Comparison of ENCODE assay signal across 3 cellular contexts in the genomic region with DNA sequence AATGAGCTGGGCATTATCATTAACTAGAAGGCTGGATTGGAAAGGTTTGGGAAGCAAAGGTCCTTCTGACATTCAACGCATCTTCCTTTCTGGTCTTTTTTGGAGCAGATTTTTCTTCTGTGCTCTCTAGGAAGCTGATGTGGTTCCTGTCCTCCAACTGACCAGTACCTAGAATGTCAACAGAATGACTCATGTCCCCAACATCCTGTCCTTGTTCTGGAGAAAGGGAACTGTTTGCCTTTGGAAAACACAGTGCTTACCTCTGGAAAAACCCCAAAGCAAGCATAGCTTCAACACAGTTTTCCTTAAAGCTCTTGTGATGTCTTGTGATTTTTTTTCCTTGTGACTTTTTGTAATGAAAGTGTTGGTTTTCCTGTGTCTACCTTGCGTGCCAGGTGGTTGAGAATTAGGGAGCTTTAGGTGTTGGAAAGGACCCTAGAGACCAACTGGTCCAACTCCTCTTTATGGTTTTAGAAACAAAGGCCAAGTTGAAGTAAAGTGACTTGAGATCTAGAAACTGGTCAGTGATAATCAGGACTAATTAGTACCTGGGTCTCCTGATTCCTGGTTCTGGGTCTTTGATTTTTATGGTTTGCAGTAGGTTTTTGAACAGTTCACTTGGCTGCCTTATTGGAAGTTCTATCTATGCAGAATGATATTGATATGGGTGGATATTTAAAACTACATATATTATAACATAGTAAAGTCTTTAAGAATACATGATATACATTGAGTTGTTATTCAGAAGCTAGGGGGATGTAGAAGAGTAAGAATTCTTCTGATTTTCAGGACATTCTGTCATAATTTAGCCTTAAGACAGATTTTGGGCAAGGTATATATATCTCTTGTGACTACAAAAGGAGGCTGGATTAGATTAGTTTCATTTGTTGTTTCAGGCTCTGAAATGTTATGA.
TF ChIP-seq lines count a peak whose summit lies in the region.

No MANE protein-coding gene starts in this region.

TF ChIP-seq in GM23338, 12 proteins besides CTCF, POLR2A, EP300 and RAD21 (continues in another document):
- TF ChIP-seq, protein P1, sequence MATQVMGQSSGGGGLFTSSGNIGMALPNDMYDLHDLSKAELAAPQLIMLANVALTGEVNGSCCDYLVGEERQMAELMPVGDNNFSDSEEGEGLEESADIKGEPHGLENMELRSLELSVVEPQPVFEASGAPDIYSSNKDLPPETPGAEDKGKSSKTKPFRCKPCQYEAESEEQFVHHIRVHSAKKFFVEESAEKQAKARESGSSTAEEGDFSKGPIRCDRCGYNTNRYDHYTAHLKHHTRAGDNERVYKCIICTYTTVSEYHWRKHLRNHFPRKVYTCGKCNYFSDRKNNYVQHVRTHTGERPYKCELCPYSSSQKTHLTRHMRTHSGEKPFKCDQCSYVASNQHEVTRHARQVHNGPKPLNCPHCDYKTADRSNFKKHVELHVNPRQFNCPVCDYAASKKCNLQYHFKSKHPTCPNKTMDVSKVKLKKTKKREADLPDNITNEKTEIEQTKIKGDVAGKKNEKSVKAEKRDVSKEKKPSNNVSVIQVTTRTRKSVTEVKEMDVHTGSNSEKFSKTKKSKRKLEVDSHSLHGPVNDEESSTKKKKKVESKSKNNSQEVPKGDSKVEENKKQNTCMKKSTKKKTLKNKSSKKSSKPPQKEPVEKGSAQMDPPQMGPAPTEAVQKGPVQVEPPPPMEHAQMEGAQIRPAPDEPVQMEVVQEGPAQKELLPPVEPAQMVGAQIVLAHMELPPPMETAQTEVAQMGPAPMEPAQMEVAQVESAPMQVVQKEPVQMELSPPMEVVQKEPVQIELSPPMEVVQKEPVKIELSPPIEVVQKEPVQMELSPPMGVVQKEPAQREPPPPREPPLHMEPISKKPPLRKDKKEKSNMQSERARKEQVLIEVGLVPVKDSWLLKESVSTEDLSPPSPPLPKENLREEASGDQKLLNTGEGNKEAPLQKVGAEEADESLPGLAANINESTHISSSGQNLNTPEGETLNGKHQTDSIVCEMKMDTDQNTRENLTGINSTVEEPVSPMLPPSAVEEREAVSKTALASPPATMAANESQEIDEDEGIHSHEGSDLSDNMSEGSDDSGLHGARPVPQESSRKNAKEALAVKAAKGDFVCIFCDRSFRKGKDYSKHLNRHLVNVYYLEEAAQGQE (IDR thresholded peaks at IDR 0.05; ENCODE audit: unreplicated experiment): no peak
- TF ChIP-seq JUNB (IDR thresholded peaks at IDR 0.05; ENCODE audit: unreplicated experiment) (no peak), EZH2phosphoT487 (IDR thresholded peaks at IDR 0.05; ENCODE audit: unreplicated experiment) (no peak), ZNF331 (CRISPR knock-in tag; IDR thresholded peaks at IDR 0.05; ENCODE audit: low read depth) (no peak), EZH2 (IDR thresholded peaks at IDR 0.05; ENCODE audit: low read depth, unreplicated experiment) (no peak), POLR2AphosphoS5 (IDR thresholded peaks at IDR 0.05; ENCODE audit: low read depth) (no peak)

TF ChIP-seq in WTC11, 78 proteins besides CTCF, POLR2A, EP300 and RAD21 (continued from another document):
- TF ChIP-seq, protein P2, sequence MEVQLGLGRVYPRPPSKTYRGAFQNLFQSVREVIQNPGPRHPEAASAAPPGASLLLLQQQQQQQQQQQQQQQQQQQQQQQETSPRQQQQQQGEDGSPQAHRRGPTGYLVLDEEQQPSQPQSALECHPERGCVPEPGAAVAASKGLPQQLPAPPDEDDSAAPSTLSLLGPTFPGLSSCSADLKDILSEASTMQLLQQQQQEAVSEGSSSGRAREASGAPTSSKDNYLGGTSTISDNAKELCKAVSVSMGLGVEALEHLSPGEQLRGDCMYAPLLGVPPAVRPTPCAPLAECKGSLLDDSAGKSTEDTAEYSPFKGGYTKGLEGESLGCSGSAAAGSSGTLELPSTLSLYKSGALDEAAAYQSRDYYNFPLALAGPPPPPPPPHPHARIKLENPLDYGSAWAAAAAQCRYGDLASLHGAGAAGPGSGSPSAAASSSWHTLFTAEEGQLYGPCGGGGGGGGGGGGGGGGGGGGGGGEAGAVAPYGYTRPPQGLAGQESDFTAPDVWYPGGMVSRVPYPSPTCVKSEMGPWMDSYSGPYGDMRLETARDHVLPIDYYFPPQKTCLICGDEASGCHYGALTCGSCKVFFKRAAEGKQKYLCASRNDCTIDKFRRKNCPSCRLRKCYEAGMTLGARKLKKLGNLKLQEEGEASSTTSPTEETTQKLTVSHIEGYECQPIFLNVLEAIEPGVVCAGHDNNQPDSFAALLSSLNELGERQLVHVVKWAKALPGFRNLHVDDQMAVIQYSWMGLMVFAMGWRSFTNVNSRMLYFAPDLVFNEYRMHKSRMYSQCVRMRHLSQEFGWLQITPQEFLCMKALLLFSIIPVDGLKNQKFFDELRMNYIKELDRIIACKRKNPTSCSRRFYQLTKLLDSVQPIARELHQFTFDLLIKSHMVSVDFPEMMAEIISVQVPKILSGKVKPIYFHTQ (CRISPR knock-in tag; IDR thresholded peaks at IDR 0.05): no peak
- TF ChIP-seq, protein P3, sequence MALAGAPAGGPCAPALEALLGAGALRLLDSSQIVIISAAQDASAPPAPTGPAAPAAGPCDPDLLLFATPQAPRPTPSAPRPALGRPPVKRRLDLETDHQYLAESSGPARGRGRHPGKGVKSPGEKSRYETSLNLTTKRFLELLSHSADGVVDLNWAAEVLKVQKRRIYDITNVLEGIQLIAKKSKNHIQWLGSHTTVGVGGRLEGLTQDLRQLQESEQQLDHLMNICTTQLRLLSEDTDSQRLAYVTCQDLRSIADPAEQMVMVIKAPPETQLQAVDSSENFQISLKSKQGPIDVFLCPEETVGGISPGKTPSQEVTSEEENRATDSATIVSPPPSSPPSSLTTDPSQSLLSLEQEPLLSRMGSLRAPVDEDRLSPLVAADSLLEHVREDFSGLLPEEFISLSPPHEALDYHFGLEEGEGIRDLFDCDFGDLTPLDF (CRISPR knock-in tag; IDR thresholded peaks at IDR 0.05): no peak
- TF ChIP-seq, protein P4, sequence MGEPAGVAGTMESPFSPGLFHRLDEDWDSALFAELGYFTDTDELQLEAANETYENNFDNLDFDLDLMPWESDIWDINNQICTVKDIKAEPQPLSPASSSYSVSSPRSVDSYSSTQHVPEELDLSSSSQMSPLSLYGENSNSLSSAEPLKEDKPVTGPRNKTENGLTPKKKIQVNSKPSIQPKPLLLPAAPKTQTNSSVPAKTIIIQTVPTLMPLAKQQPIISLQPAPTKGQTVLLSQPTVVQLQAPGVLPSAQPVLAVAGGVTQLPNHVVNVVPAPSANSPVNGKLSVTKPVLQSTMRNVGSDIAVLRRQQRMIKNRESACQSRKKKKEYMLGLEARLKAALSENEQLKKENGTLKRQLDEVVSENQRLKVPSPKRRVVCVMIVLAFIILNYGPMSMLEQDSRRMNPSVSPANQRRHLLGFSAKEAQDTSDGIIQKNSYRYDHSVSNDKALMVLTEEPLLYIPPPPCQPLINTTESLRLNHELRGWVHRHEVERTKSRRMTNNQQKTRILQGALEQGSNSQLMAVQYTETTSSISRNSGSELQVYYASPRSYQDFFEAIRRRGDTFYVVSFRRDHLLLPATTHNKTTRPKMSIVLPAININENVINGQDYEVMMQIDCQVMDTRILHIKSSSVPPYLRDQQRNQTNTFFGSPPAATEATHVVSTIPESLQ (CRISPR knock-in tag; IDR thresholded peaks at IDR 0.05): no peak
- TF ChIP-seq ZNF232 (CRISPR knock-in tag; IDR thresholded peaks at IDR 0.05) (no peak), NR2C2 (CRISPR knock-in tag; IDR thresholded peaks at IDR 0.05) (no peak), GABPB1 (CRISPR knock-in tag; IDR thresholded peaks at IDR 0.05) (peak; percentile 76), IRF2 (CRISPR knock-in tag; IDR thresholded peaks at IDR 0.05; ENCODE audit: borderline replicate concordance, low read depth) (no peak)
- TF ChIP-seq, protein P5, sequence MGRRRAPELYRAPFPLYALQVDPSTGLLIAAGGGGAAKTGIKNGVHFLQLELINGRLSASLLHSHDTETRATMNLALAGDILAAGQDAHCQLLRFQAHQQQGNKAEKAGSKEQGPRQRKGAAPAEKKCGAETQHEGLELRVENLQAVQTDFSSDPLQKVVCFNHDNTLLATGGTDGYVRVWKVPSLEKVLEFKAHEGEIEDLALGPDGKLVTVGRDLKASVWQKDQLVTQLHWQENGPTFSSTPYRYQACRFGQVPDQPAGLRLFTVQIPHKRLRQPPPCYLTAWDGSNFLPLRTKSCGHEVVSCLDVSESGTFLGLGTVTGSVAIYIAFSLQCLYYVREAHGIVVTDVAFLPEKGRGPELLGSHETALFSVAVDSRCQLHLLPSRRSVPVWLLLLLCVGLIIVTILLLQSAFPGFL (CRISPR knock-in tag; IDR thresholded peaks at IDR 0.05; ENCODE audit: borderline replicate concordance): no peak
TF ChIP-seq in WTC11: peak in this region for 1.

TF ChIP-seq in HepG2, 621 proteins besides CTCF, POLR2A, EP300 and RAD21 (continued from another document and continues in another):
- TF ChIP-seq ETV6 (CRISPR knock-in tag; conservative IDR thresholded peaks at IDR 0.05): 0 out of 2 replicates have a peak, but pooled peaks have one; percentile 17
- TF ChIP-seq, protein P6, sequence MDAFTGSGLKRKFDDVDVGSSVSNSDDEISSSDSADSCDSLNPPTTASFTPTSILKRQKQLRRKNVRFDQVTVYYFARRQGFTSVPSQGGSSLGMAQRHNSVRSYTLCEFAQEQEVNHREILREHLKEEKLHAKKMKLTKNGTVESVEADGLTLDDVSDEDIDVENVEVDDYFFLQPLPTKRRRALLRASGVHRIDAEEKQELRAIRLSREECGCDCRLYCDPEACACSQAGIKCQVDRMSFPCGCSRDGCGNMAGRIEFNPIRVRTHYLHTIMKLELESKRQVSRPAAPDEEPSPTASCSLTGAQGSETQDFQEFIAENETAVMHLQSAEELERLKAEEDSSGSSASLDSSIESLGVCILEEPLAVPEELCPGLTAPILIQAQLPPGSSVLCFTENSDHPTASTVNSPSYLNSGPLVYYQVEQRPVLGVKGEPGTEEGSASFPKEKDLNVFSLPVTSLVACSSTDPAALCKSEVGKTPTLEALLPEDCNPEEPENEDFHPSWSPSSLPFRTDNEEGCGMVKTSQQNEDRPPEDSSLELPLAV (CRISPR knock-in tag; conservative IDR thresholded peaks at IDR 0.05; ENCODE audit: low read depth): no peak
- no peak for TF ChIP-seq MED8 (CRISPR knock-in tag; IDR thresholded peaks at IDR 0.05; ENCODE audit: insufficient replicate concordance)
- peak; percentile 71; the same call in 1 of the 2 replicates for TF ChIP-seq ARID2 (CRISPR knock-in tag; IDR thresholded peaks at IDR 0.05; ENCODE audit: borderline replicate concordance)
- TF ChIP-seq THAP11 (CRISPR knock-in tag; IDR thresholded peaks at IDR 0.05): peak; percentile 83
- TF ChIP-seq NR2C2 (CRISPR knock-in tag; IDR thresholded peaks at IDR 0.05; ENCODE audit: borderline replicate concordance): peak; percentile 33; the same call in 1 of the 2 replicates
- TF ChIP-seq, protein P7, sequence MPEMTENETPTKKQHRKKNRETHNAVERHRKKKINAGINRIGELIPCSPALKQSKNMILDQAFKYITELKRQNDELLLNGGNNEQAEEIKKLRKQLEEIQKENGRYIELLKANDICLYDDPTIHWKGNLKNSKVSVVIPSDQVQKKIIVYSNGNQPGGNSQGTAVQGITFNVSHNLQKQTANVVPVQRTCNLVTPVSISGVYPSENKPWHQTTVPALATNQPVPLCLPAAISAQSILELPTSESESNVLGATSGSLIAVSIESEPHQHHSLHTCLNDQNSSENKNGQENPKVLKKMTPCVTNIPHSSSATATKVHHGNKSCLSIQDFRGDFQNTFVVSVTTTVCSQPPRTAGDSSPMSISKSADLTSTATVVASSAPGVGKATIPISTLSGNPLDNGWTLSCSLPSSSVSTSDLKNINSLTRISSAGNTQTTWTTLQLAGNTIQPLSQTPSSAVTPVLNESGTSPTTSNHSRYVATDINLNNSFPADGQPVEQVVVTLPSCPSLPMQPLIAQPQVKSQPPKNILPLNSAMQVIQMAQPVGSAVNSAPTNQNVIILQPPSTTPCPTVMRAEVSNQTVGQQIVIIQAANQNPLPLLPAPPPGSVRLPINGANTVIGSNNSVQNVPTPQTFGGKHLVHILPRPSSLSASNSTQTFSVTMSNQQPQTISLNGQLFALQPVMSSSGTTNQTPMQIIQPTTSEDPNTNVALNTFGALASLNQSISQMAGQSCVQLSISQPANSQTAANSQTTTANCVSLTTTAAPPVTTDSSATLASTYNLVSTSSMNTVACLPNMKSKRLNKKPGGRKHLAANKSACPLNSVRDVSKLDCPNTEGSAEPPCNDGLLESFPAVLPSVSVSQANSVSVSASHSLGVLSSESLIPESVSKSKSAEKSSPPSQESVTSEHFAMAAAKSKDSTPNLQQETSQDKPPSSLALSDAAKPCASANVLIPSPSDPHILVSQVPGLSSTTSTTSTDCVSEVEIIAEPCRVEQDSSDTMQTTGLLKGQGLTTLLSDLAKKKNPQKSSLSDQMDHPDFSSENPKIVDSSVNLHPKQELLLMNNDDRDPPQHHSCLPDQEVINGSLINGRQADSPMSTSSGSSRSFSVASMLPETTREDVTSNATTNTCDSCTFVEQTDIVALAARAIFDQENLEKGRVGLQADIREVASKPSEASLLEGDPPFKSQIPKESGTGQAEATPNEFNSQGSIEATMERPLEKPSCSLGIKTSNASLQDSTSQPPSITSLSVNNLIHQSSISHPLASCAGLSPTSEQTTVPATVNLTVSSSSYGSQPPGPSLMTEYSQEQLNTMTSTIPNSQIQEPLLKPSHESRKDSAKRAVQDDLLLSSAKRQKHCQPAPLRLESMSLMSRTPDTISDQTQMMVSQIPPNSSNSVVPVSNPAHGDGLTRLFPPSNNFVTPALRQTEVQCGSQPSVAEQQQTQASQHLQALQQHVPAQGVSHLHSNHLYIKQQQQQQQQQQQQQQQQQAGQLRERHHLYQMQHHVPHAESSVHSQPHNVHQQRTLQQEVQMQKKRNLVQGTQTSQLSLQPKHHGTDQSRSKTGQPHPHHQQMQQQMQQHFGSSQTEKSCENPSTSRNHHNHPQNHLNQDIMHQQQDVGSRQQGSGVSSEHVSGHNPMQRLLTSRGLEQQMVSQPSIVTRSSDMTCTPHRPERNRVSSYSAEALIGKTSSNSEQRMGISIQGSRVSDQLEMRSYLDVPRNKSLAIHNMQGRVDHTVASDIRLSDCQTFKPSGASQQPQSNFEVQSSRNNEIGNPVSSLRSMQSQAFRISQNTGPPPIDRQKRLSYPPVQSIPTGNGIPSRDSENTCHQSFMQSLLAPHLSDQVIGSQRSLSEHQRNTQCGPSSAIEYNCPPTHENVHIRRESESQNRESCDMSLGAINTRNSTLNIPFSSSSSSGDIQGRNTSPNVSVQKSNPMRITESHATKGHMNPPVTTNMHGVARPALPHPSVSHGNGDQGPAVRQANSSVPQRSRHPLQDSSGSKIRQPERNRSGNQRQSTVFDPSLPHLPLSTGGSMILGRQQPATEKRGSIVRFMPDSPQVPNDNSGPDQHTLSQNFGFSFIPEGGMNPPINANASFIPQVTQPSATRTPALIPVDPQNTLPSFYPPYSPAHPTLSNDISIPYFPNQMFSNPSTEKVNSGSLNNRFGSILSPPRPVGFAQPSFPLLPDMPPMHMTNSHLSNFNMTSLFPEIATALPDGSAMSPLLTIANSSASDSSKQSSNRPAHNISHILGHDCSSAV (CRISPR knock-in tag; IDR thresholded peaks at IDR 0.05; ENCODE audit: borderline replicate concordance): no peak
- no peak for TF ChIP-seq RARG (CRISPR knock-in tag; IDR thresholded peaks at IDR 0.05; ENCODE audit: low read depth)
